Comparison of ENCODE assay signal across 10 cellular contexts in genomic region chr3:51675201-51675611, GRCh38. TPM values are rescaled to one million over a fixed set of nuclear protein-coding genes. Genes with fewer than 3 reads are reported as not detected.
DNase-seq lines count a peak whose midpoint lies in the region; ATAC-seq and TF ChIP-seq lines count a peak whose summit lies in the region.
"Had no signal": no experiment of that assay in that cellular context is flagged by ENCODE, and none has a peak within 500 bp of the region (broad histone marks: within the 10 kb centered on the region; RNA-seq: fewer than 3 reads in every experiment).

No MANE protein-coding gene starts in this region.

- H3K36me3 ChIP-seq in left ventricle myocardium inferior: peaks cover 24% of the 10 kb centered on the region
- no peaks in the 10 kb centered on the region for H3K36me3 ChIP-seq in thyroid gland

- no peak for ATAC-seq in left ventricle myocardium superior
- ATAC-seq in GM18502 (IDR thresholded peaks at IDR 0.05; ENCODE audit: poor library complexity, unreplicated experiment): no peak
- no peak for ATAC-seq in HG02970 (IDR thresholded peaks at IDR 0.05; ENCODE audit: low FRiP score, unreplicated experiment)
- ATAC-seq: heart left ventricle, Right ventricle myocardium inferior had no signal

- 26 to 35% methylated on average over 2 of the region's 2 CpGs for WGBS in thyroid gland, 2 donors

- peaks cover 16% of the 10 kb centered on the region for H3K36me3 Mint-ChIP-seq in activated naive CD4-positive, alpha-beta T cell treated with anti-CD3 and anti-CD28 coated beads for 36 hours (ENCODE audit: low read depth)

- no peaks in the 10 kb centered on the region for H3K9me3 Mint-ChIP-seq in activated naive CD4-positive, alpha-beta T cell treated with anti-CD3 and anti-CD28 coated beads for 36 hours

- no peak for TF ChIP-seq POLR2A in thyroid gland (IDR thresholded peaks at IDR 0.05)

- CTCF ChIA-PET in activated naive CD4-positive, alpha-beta T cell treated with anti-CD3 and anti-CD28 coated beads for 36 hours (lab: Charles Lee): interaction anchor here (0.8 to 2.1 kb wide), 6 partner anchors 10 to 174 kb away, joined by 3 to 12 read pairs (median 4); no protein-coding TSS in a partner anchor

- no peak overlapping the region for H3K4me3 Mint-ChIP-seq in activated naive CD4-positive, alpha-beta T cell treated with anti-CD3 and anti-CD28 coated beads for 36 hours

- H3K4me1 Mint-ChIP-seq in activated naive CD4-positive, alpha-beta T cell treated with anti-CD3 and anti-CD28 coated beads for 36 hours (ENCODE audit: low read depth): peaks cover 77% of the 10 kb centered on the region

- H3K27ac ChIP-seq in left ventricle myocardium inferior (replicated peaks) (no peak overlapping the region), thyroid gland (no peak overlapping the region)
- H3K27ac ChIP-seq: heart left ventricle had no signal

- no peak overlapping the region for H3K4me3 ChIP-seq in left ventricle myocardium inferior
- H3K4me3 ChIP-seq in foreskin fibroblast (ENCODE audit: low read depth in 1 of 2, low read length in 2 of 2): no peak overlapping the region
- no peak overlapping the region for H3K4me3 ChIP-seq in thyroid gland (replicated peaks in 1 of 3)
- H3K4me3 ChIP-seq: heart left ventricle had no signal

- intact Hi-C loops in left ventricle myocardium inferior (cut with micrococcal nuclease): no loop called here
- intact Hi-C loops in left ventricle myocardium superior (cut with micrococcal nuclease): no loop called here
- intact Hi-C loops in activated naive CD4-positive, alpha-beta T cell treated with anti-CD3 and anti-CD28 coated beads for 36 hours (cut with micrococcal nuclease): loop anchor here (1.0 kb wide), 1 partner anchor 11 kb away; no protein-coding TSS in a partner anchor
- intact Hi-C loops in thyroid gland (cut with DNase I): no loop called here

- DNase-seq in left ventricle myocardium inferior (peak; percentile 4), left ventricle myocardium superior (no peak), foreskin fibroblast (peak; percentile 57 to 72), thyroid gland (peak; percentile 66 to 68), DMS153 (lab: John Stamatoyannopoulos, UW) (no peak)
- DNase-seq in activated naive CD4-positive, alpha-beta T cell treated with anti-CD3 and anti-CD28 coated beads for 36 hours: peak; percentile 56

- H3K9me3 ChIP-seq in left ventricle myocardium inferior (replicated peaks): no peaks in the 10 kb centered on the region
- no peaks in the 10 kb centered on the region for H3K9me3 ChIP-seq in thyroid gland
- H3K9me3 ChIP-seq: heart left ventricle had no signal

- no peaks in the 10 kb centered on the region for H3K27me3 Mint-ChIP-seq in activated naive CD4-positive, alpha-beta T cell treated with anti-CD3 and anti-CD28 coated beads for 36 hours (ENCODE audit: low read depth)

- H3K4me1 ChIP-seq in left ventricle myocardium inferior (peaks cover 75% of the 10 kb centered on the region), thyroid gland (peaks cover 14 to 62% of the 10 kb centered on the region in 2 donors)

- H3K27me3 ChIP-seq in left ventricle myocardium inferior (ENCODE audit: low read depth) (no peaks in the 10 kb centered on the region), thyroid gland (no peaks in the 10 kb centered on the region)
- H3K27me3 ChIP-seq: heart left ventricle had no signal

- H3K27ac Mint-ChIP-seq in activated naive CD4-positive, alpha-beta T cell treated with anti-CD3 and anti-CD28 coated beads for 36 hours: peak overlapping the region; percentile 85

- TF ChIP-seq CTCF in left ventricle myocardium inferior (IDR thresholded peaks at IDR 0.05; ENCODE audit: borderline replicate concordance) (no peak), foreskin fibroblast (IDR thresholded peaks at IDR 0.05; ENCODE audit: low read depth, low read length) (no peak), thyroid gland (IDR thresholded peaks at IDR 0.05) (no peak)

RNA-seq across cellular contexts. Expression of gene TEX264, which starts 4.2 kb away (rescaled TPM):
- total RNA-seq in left ventricle myocardium inferior (33.9 TPM), left ventricle myocardium superior (36.2 TPM), thyroid gland (100 to 1,000 TPM in 3 of 4 donors, 10 to 100 TPM in 1; 74.3 to 135 (median 122) TPM)
- total RNA-seq in activated naive CD4-positive, alpha-beta T cell treated with anti-CD3 and anti-CD28 coated beads for 36 hours: 10 to 100 TPM; 23.7 to 26.6 TPM

RNA-seq across cellular contexts. Expression of gene GRM2, which starts 31.7 kb away (rescaled TPM):
- 0.41 TPM for total RNA-seq in left ventricle myocardium inferior
- 0.07 TPM for total RNA-seq in left ventricle myocardium superior
- under 1 TPM in 1 of 2 experiments, not detected in 1; 0.07 TPM for total RNA-seq in activated naive CD4-positive, alpha-beta T cell treated with anti-CD3 and anti-CD28 coated beads for 36 hours
- under 1 TPM in 3 of 4 donors, not detected in 1; 0.20 to 0.81 (median 0.45) TPM for total RNA-seq in thyroid gland

Comparison
In these comparisons a context has a peak if more than half of its experiments do, and no peak if none do; other contexts are left out.
1. DNase-seq: peak in left ventricle myocardium inferior (single experiment), activated naive CD4-positive, alpha-beta T cell treated with anti-CD3 and anti-CD28 coated beads for 36 hours (single experiment), foreskin fibroblast (2 of 2) and thyroid gland (2 of 2); none in left ventricle myocardium superior (single experiment) and DMS153 (single experiment).